ENCODE assay signal across 22 cellular contexts in genomic region chrX:10582945-10583344, GRCh38. TPM values are rescaled to one million over a fixed set of nuclear protein-coding genes. Genes with fewer than 3 reads are reported as not detected.
DNase-seq lines count a peak whose midpoint lies in the region; FAIRE-seq and TF ChIP-seq lines count a peak whose summit lies in the region.
"Had no signal": no experiment of that assay in that cellular context is flagged by ENCODE, and none has a peak within 500 bp of the region (broad histone marks: within the 10 kb centered on the region; RNA-seq: fewer than 3 reads in every experiment).

No MANE protein-coding gene starts in this region.

- H3K4me1 ChIP-seq in ACC112 (ENCODE audit: control insufficient read depth, insufficient read depth, low read length, unreplicated experiment): peaks cover 36% of the 10 kb centered on the region

- peaks cover 23% of the 10 kb centered on the region for H3K79me2 ChIP-seq in ACC112 (ENCODE audit: control insufficient read depth, insufficient read depth, low read length, unreplicated experiment)

- peak overlapping the region; percentile 45 for H3K27ac ChIP-seq in ACC112 (ENCODE audit: low read depth, low read length)
- H3K27ac ChIP-seq: KMS-11, left ventricle myocardium inferior, suprapubic skin, WERI-Rb-1 had no signal

- peaks cover 15% of the 10 kb centered on the region for H3K36me3 ChIP-seq in ACC112 (ENCODE audit: insufficient read depth, low read length)
- H3K36me3 ChIP-seq: brain microvascular endothelial cell, left ventricle myocardium inferior, suprapubic skin, WERI-Rb-1 had no signal

- peaks cover 28% of the 10 kb centered on the region for H3K36me3 Mint-ChIP-seq in HFFc6 (ENCODE audit: low read depth)

- peaks cover 48% of the 10 kb centered on the region for H3K4me1 Mint-ChIP-seq in HFFc6 (ENCODE audit: low read depth)

- DNase-seq in HFFc6: peak; percentile 40
- peak; percentile 20 for DNase-seq in astrocyte of the hippocampus (ENCODE audit: low read depth, low spot score)
- DNase-seq in fibroblast of the aortic adventitia (ENCODE audit: low read depth): peak; percentile 75
- DNase-seq in DMS153 treated with DMSO at 0.1 percent for 48 hours (lab: John Stamatoyannopoulos, UW; ENCODE audit: unreplicated experiment): no peak
- DNase-seq in Kasumi-1 (lab: John Stamatoyannopoulos, UW): no peak
- no peak for DNase-seq in T-helper 9 cell
- DNase-seq in GM19239 (ENCODE audit: insufficient read length, low spot score): no peak
- DNase-seq: activated CD8-positive, alpha-beta T cell treated with anti-CD3 and anti-CD28 coated beads, Interleukin-2, amount 10 ng/mL, durations not matched to agents 7 days and 5 days; activated T-cell treated with anti-CD3 and anti-CD28 coated beads, Interleukin-2, amount 50 U/mL, for 72 hours; CD4-positive, alpha-beta T cell; glutamatergic neuron; left ventricle myocardium inferior; NCI-H1105; NCI-H526 treated with DMSO at 0.1 percent for 48 hours; SIG-M5; stimulated activated CD4-positive, alpha-beta T cell treated with anti-CD3 and anti-CD28 coated beads, Interleukin-15, amount 100 ng/mL, for 24 hours; WERI-Rb-1 had no signal

- no peak overlapping the region for H3K4me3 Mint-ChIP-seq in HFFc6
- H3K4me3 Mint-ChIP-seq: activated CD8-positive, alpha-beta T cell treated with anti-CD3 and anti-CD28 coated beads, Interleukin-2, amount 10 ng/mL, durations not matched to agents 7 days and 5 days; activated T-cell treated with anti-CD3 and anti-CD28 coated beads, Interleukin-2, amount 50 U/mL, for 72 hours; CD4-positive, alpha-beta T cell had no signal

- no peak for TF ChIP-seq CTCF in HFFc6 (IDR thresholded peaks at IDR 0.05)
- TF ChIP-seq CTCF in fibroblast of the aortic adventitia (IDR thresholded peaks at IDR 0.05; ENCODE audit: insufficient read depth, low read length): no peak

- H3K27me3 ChIP-seq in ACC112 (ENCODE audit: insufficient read depth, low read length): no peaks in the 10 kb centered on the region
- H3K27me3 ChIP-seq: brain microvascular endothelial cell, suprapubic skin had no signal

- peaks cover 27% of the 10 kb centered on the region for H3K9me3 Mint-ChIP-seq in HFFc6
- H3K9me3 Mint-ChIP-seq: CD4-positive, alpha-beta T cell had no signal

- no peak overlapping the region for H2AFZ ChIP-seq in ACC112 (ENCODE audit: low read length, unreplicated experiment)

- H3K4me3 ChIP-seq in ACC112 (ENCODE audit: low read depth, low read length): no peak overlapping the region
- H3K4me3 ChIP-seq in fibroblast of the aortic adventitia (ENCODE audit: low read depth, low read length): no peak overlapping the region
- H3K4me3 ChIP-seq: left ventricle myocardium inferior, suprapubic skin had no signal

- no peak for FAIRE-seq in GM19239 (lab: Jason Lieb, UNC)

- H3K27me3 Mint-ChIP-seq in HFFc6 (ENCODE audit: insufficient read depth): no peaks in the 10 kb centered on the region
- H3K27me3 Mint-ChIP-seq: CD4-positive, alpha-beta T cell had no signal

- no peak overlapping the region for H3K27ac Mint-ChIP-seq in HFFc6
- H3K27ac Mint-ChIP-seq: activated CD8-positive, alpha-beta T cell treated with anti-CD3 and anti-CD28 coated beads, Interleukin-2, amount 10 ng/mL, durations not matched to agents 7 days and 5 days; activated naive CD4-positive, alpha-beta T cell treated with anti-CD3 and anti-CD28 coated beads, Interleukin-2, amount 50 U/mL, for 72 hours; activated T-cell treated with anti-CD3 and anti-CD28 coated beads, Interleukin-2, amount 50 U/mL, for 72 hours; CD4-positive, alpha-beta T cell had no signal

RNA-seq across cellular contexts. Expression of gene MID1, which starts 37.4 kb away (rescaled TPM):
- 10 to 100 TPM; 17.9 to 21.8 (median 18.6) TPM for total RNA-seq in HFFc6 (2021; fragmentation: NEBNext Ultra II Directional; extraction: Animal tissue kit (Norgen Biotek cat#: 25700))
- 18.0 and 20.4 TPM in 2 replicates for total RNA-seq in fibroblast of the aortic adventitia (ENCODE audit: low replicate concordance)

Comparison
In these comparisons a context has a peak if more than half of its experiments do, and no peak if none do; other contexts are left out.
1. DNase-seq: peak in HFFc6 (single experiment), astrocyte of the hippocampus (single experiment) and fibroblast of the aortic adventitia (single experiment); none in DMS153 treated with DMSO at 0.1 percent for 48 hours (single experiment), Kasumi-1 (0 of 2), T-helper 9 cell (single experiment) and GM19239 (single experiment).